1 cellular context compared by ENCODE assay signal in genomic region chr4:46274717-46275116, GRCh38.
TF ChIP-seq lines count a peak whose summit lies in the region.

No MANE protein-coding gene starts in this region.

TF ChIP-seq in GM23338, 12 proteins besides CTCF, POLR2A, EP300 and RAD21 (continued from another document):
- TF ChIP-seq ETS1 (IDR thresholded peaks at IDR 0.05) (no peak), JUNB (IDR thresholded peaks at IDR 0.05; ENCODE audit: unreplicated experiment) (no peak), POLR2AphosphoS5 (IDR thresholded peaks at IDR 0.05; ENCODE audit: low read depth) (no peak), ZNF331 (CRISPR knock-in tag; IDR thresholded peaks at IDR 0.05; ENCODE audit: low read depth) (no peak)
TF ChIP-seq in GM23338: peak in this region for 0.
